Comparison of ENCODE assay signal across 8 cellular contexts in the genomic region with DNA sequence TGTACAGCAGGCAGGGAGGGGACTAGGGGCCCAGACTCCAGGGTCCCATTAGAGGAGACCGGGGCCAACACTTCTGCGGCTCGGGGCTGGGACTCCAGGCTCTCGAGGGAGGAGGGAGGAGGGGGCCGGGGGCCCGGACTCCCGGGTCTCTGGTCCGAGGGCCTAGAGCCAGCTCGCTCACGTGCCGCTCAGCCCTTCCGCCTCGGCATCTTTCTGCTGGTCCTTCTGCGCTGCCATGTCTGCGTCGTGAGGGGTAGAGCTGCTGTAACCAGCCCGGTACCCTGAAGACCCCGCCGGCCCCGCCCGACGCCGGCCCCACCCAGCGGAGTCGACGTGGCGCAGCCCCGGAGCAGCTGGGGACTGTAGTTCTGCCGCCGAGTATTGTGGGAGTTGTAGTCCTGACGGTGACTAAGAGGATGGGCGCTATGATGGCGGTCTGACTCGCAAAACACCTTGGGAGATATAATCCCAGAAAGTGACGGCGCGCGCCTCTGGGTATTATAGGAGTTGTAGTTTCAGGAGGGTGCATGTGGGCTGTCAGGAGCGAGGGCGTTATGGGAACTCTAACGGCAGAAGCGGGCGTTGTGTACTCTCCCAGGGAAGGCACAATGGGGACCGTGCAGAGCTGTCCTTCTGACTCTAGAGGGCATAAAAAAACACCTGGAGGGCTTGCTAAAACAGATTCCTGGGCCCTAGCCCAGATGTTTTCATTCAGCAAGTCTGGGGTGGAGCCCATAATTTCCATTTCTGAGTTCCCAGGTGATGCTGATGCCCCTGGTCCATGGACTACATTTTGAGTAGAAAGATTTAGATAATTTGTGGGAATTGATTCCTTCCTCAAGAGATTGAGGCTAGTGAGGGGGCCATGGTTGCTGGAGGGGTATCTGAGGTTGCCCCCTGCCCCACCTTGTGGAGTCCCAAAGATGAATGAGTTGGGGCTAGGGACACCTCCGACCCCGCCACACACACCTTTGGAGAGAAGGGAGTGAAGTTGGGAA.
DNase-seq lines count a peak whose midpoint lies in the region; ATAC-seq lines count a peak whose summit lies in the region.

A gene with protein sequence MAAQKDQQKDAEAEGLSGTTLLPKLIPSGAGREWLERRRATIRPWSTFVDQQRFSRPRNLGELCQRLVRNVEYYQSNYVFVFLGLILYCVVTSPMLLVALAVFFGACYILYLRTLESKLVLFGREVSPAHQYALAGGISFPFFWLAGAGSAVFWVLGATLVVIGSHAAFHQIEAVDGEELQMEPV (minus strand): TSS at position 266 of the 998 bp plus-strand sequence. CDS start 29 bp downstream, at position 237.

- DNase-seq in AG08395 (ENCODE audit: low spot score) (peak; percentile 97), NCI-H345 treated with DMSO at 0.1 percent for 48 hours (lab: John Stamatoyannopoulos, UW; ENCODE audit: unreplicated experiment) (peak; percentile 74), iris pigment epithelial cell (ENCODE audit: low read depth) (peak; percentile 93)
- DNase-seq in activated CD4-positive, CD25-positive, alpha-beta regulatory T cell (lab: John Stamatoyannopoulos, UW): peak; percentile 68 to 83 (median 74)
- DNase-seq in central memory CD4-positive, alpha-beta T cell: peak; percentile 83
- DNase-seq in stimulated activated CD4-positive, alpha-beta T cell treated with anti-CD3 and anti-CD28 coated beads, Interleukin-12 subunit alpha, Interleukin-12 subunit beta, amount 100 ng/mL, for 4 hours: peak; percentile 84

- ATAC-seq in GM18909 (IDR thresholded peaks at IDR 0.05; ENCODE audit: poor library complexity, unreplicated experiment) (peak; percentile 82), HG03196 (IDR thresholded peaks at IDR 0.05; ENCODE audit: unreplicated experiment) (peak; percentile 81)

Comparison
In these comparisons a context has a peak if more than half of its experiments do, and no peak if none do; other contexts are left out.
1. Peak in every context shown above with its lines: DNase-seq and ATAC-seq.